5 cellular contexts compared by ENCODE assay signal in genomic region chr20:61626412-61626811, GRCh38.
"Had no signal": no experiment of that assay in that cellular context is flagged by ENCODE, and none has a peak within 500 bp of the region (broad histone marks: within the 10 kb centered on the region; RNA-seq: fewer than 3 reads in every experiment).

No MANE protein-coding gene starts in this region.

- H3K27me3 Mint-ChIP-seq: IgD-negative memory B cell had no signal

- H2AFZ ChIP-seq: GM23338 had no signal

- DNase-seq: H9, HCEC 1CT, KBM-7 had no signal

- H3K36me3 Mint-ChIP-seq: IgD-negative memory B cell had no signal

- H3K9me3 Mint-ChIP-seq: GM23338, H9 had no signal

- H3K4me3 Mint-ChIP-seq: GM23338, H9, IgD-negative memory B cell had no signal

- H3K4me3 ChIP-seq: GM23338 had no signal

- ATAC-seq: GM23338 had no signal

- H3K27ac Mint-ChIP-seq: GM23338 had no signal

- H3K4me1 Mint-ChIP-seq: IgD-negative memory B cell had no signal

- H3K4me2 ChIP-seq: GM23338 had no signal
